1 cellular context compared by ENCODE assay signal in genomic region chr9:136400038-136400834, GRCh38.
TF ChIP-seq lines count a peak whose summit lies in the region.

A gene with protein sequence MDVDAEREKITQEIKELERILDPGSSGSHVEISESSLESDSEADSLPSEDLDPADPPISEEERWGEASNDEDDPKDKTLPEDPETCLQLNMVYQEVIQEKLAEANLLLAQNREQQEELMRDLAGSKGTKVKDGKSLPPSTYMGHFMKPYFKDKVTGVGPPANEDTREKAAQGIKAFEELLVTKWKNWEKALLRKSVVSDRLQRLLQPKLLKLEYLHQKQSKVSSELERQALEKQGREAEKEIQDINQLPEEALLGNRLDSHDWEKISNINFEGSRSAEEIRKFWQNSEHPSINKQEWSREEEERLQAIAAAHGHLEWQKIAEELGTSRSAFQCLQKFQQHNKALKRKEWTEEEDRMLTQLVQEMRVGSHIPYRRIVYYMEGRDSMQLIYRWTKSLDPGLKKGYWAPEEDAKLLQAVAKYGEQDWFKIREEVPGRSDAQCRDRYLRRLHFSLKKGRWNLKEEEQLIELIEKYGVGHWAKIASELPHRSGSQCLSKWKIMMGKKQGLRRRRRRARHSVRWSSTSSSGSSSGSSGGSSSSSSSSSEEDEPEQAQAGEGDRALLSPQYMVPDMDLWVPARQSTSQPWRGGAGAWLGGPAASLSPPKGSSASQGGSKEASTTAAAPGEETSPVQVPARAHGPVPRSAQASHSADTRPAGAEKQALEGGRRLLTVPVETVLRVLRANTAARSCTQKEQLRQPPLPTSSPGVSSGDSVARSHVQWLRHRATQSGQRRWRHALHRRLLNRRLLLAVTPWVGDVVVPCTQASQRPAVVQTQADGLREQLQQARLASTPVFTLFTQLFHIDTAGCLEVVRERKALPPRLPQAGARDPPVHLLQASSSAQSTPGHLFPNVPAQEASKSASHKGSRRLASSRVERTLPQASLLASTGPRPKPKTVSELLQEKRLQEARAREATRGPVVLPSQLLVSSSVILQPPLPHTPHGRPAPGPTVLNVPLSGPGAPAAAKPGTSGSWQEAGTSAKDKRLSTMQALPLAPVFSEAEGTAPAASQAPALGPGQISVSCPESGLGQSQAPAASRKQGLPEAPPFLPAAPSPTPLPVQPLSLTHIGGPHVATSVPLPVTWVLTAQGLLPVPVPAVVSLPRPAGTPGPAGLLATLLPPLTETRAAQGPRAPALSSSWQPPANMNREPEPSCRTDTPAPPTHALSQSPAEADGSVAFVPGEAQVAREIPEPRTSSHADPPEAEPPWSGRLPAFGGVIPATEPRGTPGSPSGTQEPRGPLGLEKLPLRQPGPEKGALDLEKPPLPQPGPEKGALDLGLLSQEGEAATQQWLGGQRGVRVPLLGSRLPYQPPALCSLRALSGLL (N-terminal part only) (minus strand): TSS chr9:136400170. CDS start chr9:136398428, 1,742 bp downstream.

TF ChIP-seq in K562, 482 proteins besides CTCF, POLR2A, EP300 and RAD21 (continued from another document and continues in another):
- peak; percentile 55 for TF ChIP-seq VEZF1 (CRISPR knock-in tag; IDR thresholded peaks at IDR 0.05)
- TF ChIP-seq HMGXB4 (CRISPR knock-in tag; IDR thresholded peaks at IDR 0.05): peak; percentile 82; the same call in 1 of the 2 replicates
- TF ChIP-seq GATAD2A (IDR thresholded peaks at IDR 0.05): no peak
- TF ChIP-seq NR2C1 (IDR thresholded peaks at IDR 0.05): no peak
- TF ChIP-seq NR2C1 (tag; IDR thresholded peaks at IDR 0.05): no peak
- no peak for TF ChIP-seq MAX (CRISPR knock-in tag; IDR thresholded peaks at IDR 0.05)
- no peak for TF ChIP-seq CBX2 (IDR thresholded peaks at IDR 0.05; ENCODE audit: insufficient read depth, low read length, poor library complexity, severe bottlenecking)
- no peak for TF ChIP-seq ZNF445 (CRISPR knock-in tag; IDR thresholded peaks at IDR 0.05; ENCODE audit: low read depth)
- TF ChIP-seq USF1 (CRISPR knock-in tag; IDR thresholded peaks at IDR 0.05): 0 out of 2 replicates have a peak, but pooled peaks have one; percentile 22
- no peak for TF ChIP-seq DDX20 (tag; IDR thresholded peaks at IDR 0.05; ENCODE audit: low read depth)
- TF ChIP-seq, protein P1, sequence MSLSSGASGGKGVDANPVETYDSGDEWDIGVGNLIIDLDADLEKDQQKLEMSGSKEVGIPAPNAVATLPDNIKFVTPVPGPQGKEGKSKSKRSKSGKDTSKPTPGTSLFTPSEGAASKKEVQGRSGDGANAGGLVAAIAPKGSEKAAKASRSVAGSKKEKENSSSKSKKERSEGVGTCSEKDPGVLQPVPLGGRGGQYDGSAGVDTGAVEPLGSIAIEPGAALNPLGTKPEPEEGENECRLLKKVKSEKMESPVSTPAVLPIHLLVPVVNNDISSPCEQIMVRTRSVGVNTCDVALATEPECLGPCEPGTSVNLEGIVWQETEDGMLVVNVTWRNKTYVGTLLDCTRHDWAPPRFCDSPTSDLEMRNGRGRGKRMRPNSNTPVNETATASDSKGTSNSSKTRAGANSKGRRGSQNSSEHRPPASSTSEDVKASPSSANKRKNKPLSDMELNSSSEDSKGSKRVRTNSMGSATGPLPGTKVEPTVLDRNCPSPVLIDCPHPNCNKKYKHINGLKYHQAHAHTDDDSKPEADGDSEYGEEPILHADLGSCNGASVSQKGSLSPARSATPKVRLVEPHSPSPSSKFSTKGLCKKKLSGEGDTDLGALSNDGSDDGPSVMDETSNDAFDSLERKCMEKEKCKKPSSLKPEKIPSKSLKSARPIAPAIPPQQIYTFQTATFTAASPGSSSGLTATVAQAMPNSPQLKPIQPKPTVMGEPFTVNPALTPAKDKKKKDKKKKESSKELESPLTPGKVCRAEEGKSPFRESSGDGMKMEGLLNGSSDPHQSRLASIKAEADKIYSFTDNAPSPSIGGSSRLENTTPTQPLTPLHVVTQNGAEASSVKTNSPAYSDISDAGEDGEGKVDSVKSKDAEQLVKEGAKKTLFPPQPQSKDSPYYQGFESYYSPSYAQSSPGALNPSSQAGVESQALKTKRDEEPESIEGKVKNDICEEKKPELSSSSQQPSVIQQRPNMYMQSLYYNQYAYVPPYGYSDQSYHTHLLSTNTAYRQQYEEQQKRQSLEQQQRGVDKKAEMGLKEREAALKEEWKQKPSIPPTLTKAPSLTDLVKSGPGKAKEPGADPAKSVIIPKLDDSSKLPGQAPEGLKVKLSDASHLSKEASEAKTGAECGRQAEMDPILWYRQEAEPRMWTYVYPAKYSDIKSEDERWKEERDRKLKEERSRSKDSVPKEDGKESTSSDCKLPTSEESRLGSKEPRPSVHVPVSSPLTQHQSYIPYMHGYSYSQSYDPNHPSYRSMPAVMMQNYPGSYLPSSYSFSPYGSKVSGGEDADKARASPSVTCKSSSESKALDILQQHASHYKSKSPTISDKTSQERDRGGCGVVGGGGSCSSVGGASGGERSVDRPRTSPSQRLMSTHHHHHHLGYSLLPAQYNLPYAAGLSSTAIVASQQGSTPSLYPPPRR (CRISPR knock-in tag; IDR thresholded peaks at IDR 0.05; ENCODE audit: borderline replicate concordance): 0 out of 2 replicates have a peak, but pooled peaks have one; percentile 26
- no peak; a peak in 1 of 4 replicates for TF ChIP-seq BCLAF1 (IDR thresholded peaks at IDR 0.05; ENCODE audit: borderline replicate concordance in 1 of 2, control insufficient read depth in 1 of 2, low read depth in 2 of 2, low read length in 1 of 2)
- TF ChIP-seq, protein P2, sequence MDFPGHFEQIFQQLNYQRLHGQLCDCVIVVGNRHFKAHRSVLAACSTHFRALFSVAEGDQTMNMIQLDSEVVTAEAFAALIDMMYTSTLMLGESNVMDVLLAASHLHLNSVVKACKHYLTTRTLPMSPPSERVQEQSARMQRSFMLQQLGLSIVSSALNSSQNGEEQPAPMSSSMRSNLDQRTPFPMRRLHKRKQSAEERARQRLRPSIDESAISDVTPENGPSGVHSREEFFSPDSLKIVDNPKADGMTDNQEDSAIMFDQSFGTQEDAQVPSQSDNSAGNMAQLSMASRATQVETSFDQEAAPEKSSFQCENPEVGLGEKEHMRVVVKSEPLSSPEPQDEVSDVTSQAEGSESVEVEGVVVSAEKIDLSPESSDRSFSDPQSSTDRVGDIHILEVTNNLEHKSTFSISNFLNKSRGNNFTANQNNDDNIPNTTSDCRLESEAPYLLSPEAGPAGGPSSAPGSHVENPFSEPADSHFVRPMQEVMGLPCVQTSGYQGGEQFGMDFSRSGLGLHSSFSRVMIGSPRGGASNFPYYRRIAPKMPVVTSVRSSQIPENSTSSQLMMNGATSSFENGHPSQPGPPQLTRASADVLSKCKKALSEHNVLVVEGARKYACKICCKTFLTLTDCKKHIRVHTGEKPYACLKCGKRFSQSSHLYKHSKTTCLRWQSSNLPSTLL (IDR thresholded peaks at IDR 0.05): no peak
- no peak for TF ChIP-seq NR2F6 (CRISPR knock-in tag; IDR thresholded peaks at IDR 0.05)
- no peak for TF ChIP-seq MTF1 (CRISPR knock-in tag; IDR thresholded peaks at IDR 0.05; ENCODE audit: borderline replicate concordance)
- TF ChIP-seq ZNF347 (CRISPR knock-in tag; IDR thresholded peaks at IDR 0.05; ENCODE audit: low read depth): no peak
- TF ChIP-seq PML (IDR thresholded peaks at IDR 0.05; ENCODE audit: low read length): no peak
- peak; percentile 2 for TF ChIP-seq XRCC5 (IDR thresholded peaks at IDR 0.05; ENCODE audit: low read depth, low read length)
- TF ChIP-seq SMAD4 (CRISPR knock-in tag; conservative IDR thresholded peaks at IDR 0.05): 0 out of 2 replicates have a peak, but pooled peaks have one; percentile 32
- TF ChIP-seq CAMTA2 (CRISPR knock-in tag; conservative IDR thresholded peaks at IDR 0.05): no peak
- TF ChIP-seq SP2 (IDR thresholded peaks at IDR 0.05; ENCODE audit: extremely low read depth, low read depth, low read length, poor library complexity, severe bottlenecking): peak; percentile 76
- no peak for TF ChIP-seq KDM4B (IDR thresholded peaks at IDR 0.05; ENCODE audit: borderline replicate concordance in 2 of 2, low read depth in 1 of 2)
- TF ChIP-seq MYNN (IDR thresholded peaks at IDR 0.05): 0 out of 2 replicates have a peak, but pooled peaks have one; percentile 17
- no peak for TF ChIP-seq MYNN (CRISPR knock-in tag; IDR thresholded peaks at IDR 0.05)
- no peak for TF ChIP-seq MLX (CRISPR knock-in tag; conservative IDR thresholded peaks at IDR 0.05)
- no peak for TF ChIP-seq ZEB2 (IDR thresholded peaks at IDR 0.05)
- no peak for TF ChIP-seq TGIF2 (CRISPR knock-in tag; IDR thresholded peaks at IDR 0.05)
- no peak for TF ChIP-seq SNIP1 (IDR thresholded peaks at IDR 0.05; ENCODE audit: low read depth)
- TF ChIP-seq CHD4 (IDR thresholded peaks at IDR 0.05; ENCODE audit: insufficient read depth, insufficient replicate concordance, low read depth, low read length, poor library complexity, severe bottlenecking): no peak
- TF ChIP-seq, protein P3, sequence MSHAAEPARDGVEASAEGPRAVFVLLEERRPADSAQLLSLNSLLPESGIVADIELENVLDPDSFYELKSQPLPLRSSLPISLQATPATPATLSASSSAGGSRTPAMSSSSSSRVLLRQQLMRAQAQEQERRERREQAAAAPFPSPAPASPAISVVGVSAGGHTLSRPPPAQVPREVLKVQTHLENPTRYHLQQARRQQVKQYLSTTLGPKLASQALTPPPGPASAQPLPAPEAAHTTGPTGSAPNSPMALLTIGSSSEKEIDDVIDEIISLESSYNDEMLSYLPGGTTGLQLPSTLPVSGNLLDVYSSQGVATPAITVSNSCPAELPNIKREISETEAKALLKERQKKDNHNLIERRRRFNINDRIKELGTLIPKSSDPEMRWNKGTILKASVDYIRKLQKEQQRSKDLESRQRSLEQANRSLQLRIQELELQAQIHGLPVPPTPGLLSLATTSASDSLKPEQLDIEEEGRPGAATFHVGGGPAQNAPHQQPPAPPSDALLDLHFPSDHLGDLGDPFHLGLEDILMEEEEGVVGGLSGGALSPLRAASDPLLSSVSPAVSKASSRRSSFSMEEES (CRISPR knock-in tag; IDR thresholded peaks at IDR 0.05): no peak
- no peak for TF ChIP-seq SMARCA4 (IDR thresholded peaks at IDR 0.05)
- no peak for TF ChIP-seq NFIC (IDR thresholded peaks at IDR 0.05)
